22 cellular contexts compared by ENCODE assay signal in genomic region chr4:99800332-99801004, GRCh38. TPM values are rescaled to one million over a fixed set of nuclear protein-coding genes. Genes with fewer than 3 reads are reported as not detected.
DNase-seq lines count a peak whose midpoint lies in the region; ATAC-seq and TF ChIP-seq lines count a peak whose summit lies in the region.
"Had no signal": no experiment of that assay in that cellular context is flagged by ENCODE, and none has a peak within 500 bp of the region (broad histone marks: within the 10 kb centered on the region; RNA-seq: fewer than 3 reads in every experiment).

No MANE protein-coding gene starts in this region.

- intact Hi-C loops in heart left ventricle (cut with DNase I): loop anchor here in 7 of 10 donors (5.0 to 10.0 kb wide), 4 partner anchors 73 to 156 kb away; partner anchors contain the start of gene DNAJB14 (in 1 of the 7)
- intact Hi-C loops in lower lobe of right lung (cut with DNase I): no loop called here

- H3K36me3 ChIP-seq in heart left ventricle (no peaks in the 10 kb centered on the region), lower lobe of right lung (no peaks in the 10 kb centered on the region), thoracic aorta (no peaks in the 10 kb centered on the region)

- H3K27me3 ChIP-seq in heart left ventricle (no peaks in the 10 kb centered on the region), lower lobe of right lung (ENCODE audit: low read depth) (no peaks in the 10 kb centered on the region), thoracic aorta (replicated peaks; ENCODE audit: insufficient read depth) (no peaks in the 10 kb centered on the region)

- TF ChIP-seq POLR2A in heart left ventricle (IDR thresholded peaks at IDR 0.05): no peak

- WGBS in heart left ventricle, 4 donors: 46 to 55% (median 52%) methylated on average over 1 of the region's 1 CpG

- H3K9me3 ChIP-seq in heart left ventricle (peaks cover 0 to 6% (median 0%) of the 10 kb centered on the region in 12 donors), lower lobe of right lung (no peaks in the 10 kb centered on the region), thoracic aorta (no peaks in the 10 kb centered on the region)

- H3K27ac ChIP-seq in heart left ventricle (peak overlapping the region in 2 of 12 donors; percentile 34 to 38), lower lobe of right lung (no peak overlapping the region), thoracic aorta (peak overlapping the region; percentile 10 to 35)
- H3K27ac ChIP-seq: C4-2B, SK-N-MC had no signal

- H3K4me1 ChIP-seq in heart left ventricle: peaks cover 0 to 29% (median 0%) of the 10 kb centered on the region in 12 donors
- no peaks in the 10 kb centered on the region for H3K4me1 ChIP-seq in lower lobe of right lung
- H3K4me1 ChIP-seq in thoracic aorta (ENCODE audit: control insufficient read depth in 1 of 2, low read depth in 2 of 2): peaks cover 6 to 37% of the 10 kb centered on the region in 2 donors

- TF ChIP-seq CTCF in heart left ventricle (IDR thresholded peaks at IDR 0.05) (no peak), lower lobe of right lung (IDR thresholded peaks at IDR 0.05) (no peak), thoracic aorta (IDR thresholded peaks at IDR 0.05) (no peak)

- ATAC-seq in heart left ventricle (peak; percentile 75 to 92 (median 82)), lower lobe of right lung (peak; percentile 49 to 85), thoracic aorta (ENCODE audit: insufficient number of reproducible peaks, low FRiP score, low read depth) (no peak), HG03045 (IDR thresholded peaks at IDR 0.05; ENCODE audit: unreplicated experiment) (no peak), HG03025 (IDR thresholded peaks at IDR 0.05; ENCODE audit: low FRiP score, unreplicated experiment) (no peak)
- ATAC-seq: HCT116 had no signal

- peak; percentile 52 for DNase-seq in RPMI8226
- peak in 2 of 5 donors; percentile 30 to 54 for DNase-seq in heart left ventricle
- DNase-seq in lower lobe of right lung: no peak
- DNase-seq in thoracic aorta (ENCODE audit: low spot score): no peak
- no peak for DNase-seq in stimulated activated naive CD4-positive, alpha-beta T cell (lab: John Stamatoyannopoulos, UW)
- DNase-seq: CD8-positive, alpha-beta memory T cell; EL; GF-D8; GOT3; NCI-H1694; NCI-H2081; NCI-H2171; NCI-H345; NCI-H524; NCI-H774; NK-92 treated with Interleukin-12 subunit alpha and Interleukin-12 subunit beta, amount 100 ng/mL, for 24 hours; SHP77 had no signal

- no peak overlapping the region for H3K4me3 ChIP-seq in heart left ventricle
- H3K4me3 ChIP-seq in lower lobe of right lung: no peak overlapping the region
- H3K4me3 ChIP-seq in thoracic aorta: no peak overlapping the region
- H3K4me3 ChIP-seq: SK-N-MC had no signal

RNA-seq across cellular contexts. Expression of gene DAPP1, which starts 16.2 kb away (rescaled TPM):
- total RNA-seq in heart left ventricle: 1 to 10 TPM in 2 of 9 donors, under 1 TPM in 7; 0.19 to 7.5 (median 0.34) TPM
- polyA plus RNA-seq in heart left ventricle: under 1 TPM; 0.23 to 0.30 TPM
- 15.1 TPM for total RNA-seq in lower lobe of right lung
- total RNA-seq in thoracic aorta: 1 to 10 TPM; 1.6 TPM

Comparison
In these comparisons a context has a peak if more than half of its experiments do, and no peak if none do; other contexts are left out.
1. ATAC-seq: peak in heart left ventricle (4 of 4) and lower lobe of right lung (2 of 2); none in thoracic aorta (single experiment), HG03045 (single experiment) and HG03025 (single experiment).